9 cellular contexts compared by ENCODE assay signal in the genomic region with DNA sequence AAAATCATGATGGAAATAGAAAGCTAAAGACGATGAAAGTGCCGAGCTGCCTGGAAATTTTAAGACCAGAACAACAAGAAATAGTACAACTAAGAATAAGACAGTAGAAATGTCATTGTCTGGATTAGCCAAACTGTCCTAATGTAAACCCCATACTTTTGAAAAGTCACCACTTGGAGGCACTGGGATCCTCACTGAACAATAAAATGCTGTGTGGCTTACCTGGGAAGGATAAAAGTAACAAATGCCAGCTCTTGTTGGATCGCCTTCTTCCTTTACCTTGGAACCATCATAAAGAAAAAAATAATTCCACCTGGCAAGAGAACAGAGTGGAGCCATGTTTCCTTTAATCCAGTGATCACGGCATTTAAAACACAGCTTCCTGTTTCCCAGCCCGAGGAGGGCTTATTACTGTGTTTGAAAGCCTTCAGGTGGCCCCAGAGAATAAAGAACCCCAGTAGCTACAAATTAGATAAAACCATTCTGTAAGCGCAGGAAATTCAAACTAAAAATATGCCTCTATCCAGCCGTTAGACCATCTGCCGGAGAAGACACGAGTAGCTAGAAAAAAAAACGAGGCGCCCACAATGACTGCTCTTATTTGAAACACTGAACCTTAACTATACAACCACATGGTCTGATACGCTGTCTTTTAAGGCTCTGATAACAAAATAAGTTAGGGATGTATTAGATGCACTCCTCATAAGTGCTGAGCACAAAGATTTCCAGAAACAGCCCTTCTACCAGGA. TPM values are rescaled to one million over a fixed set of nuclear protein-coding genes. Genes with fewer than 3 reads are reported as not detected.
DNase-seq lines count a peak whose midpoint lies in the region; ATAC-seq, FAIRE-seq and TF ChIP-seq lines count a peak whose summit lies in the region.
"Had no signal": no experiment of that assay in that cellular context is flagged by ENCODE, and none has a peak within 500 bp of the region (broad histone marks: within the 10 kb centered on the region; RNA-seq: fewer than 3 reads in every experiment).

No MANE protein-coding gene starts in this region.

- no peak for FAIRE-seq in HepG2 (lab: Jason Lieb, UNC)

- TF ChIP-seq EP300 in HepG2 (IDR thresholded peaks at IDR 0.05; ENCODE audit: low read depth in 2 of 2, low read length in 2 of 2) (no peak), HepG2 (CRISPR knock-in tag; IDR thresholded peaks at IDR 0.05; ENCODE audit: borderline replicate concordance) (no peak)

- H3K4me1 ChIP-seq in BLaER1 (peaks cover 9% of the 10 kb centered on the region), HepG2 (ENCODE audit: insufficient read depth, low read length) (peaks cover 64% of the 10 kb centered on the region), testis (peaks cover 39% of the 10 kb centered on the region)

- in situ Hi-C loops in HepG2 (cut with HindIII; ENCODE audit: extremely low pct_ligation_motif_present, low pct_unique_long_range_greater_than_20kb): no loop called here

- no peak for TF ChIP-seq RAD21 in HepG2 (CRISPR knock-in tag; IDR thresholded peaks at IDR 0.05)

- TF ChIP-seq POLR2A in HepG2 (IDR thresholded peaks at IDR 0.05; ENCODE audit: insufficient read depth in 1 of 2, low read depth in 2 of 2, low read length in 2 of 2) (no peak), testis (IDR thresholded peaks at IDR 0.05) (no peak)

- H3K27ac ChIP-seq in BLaER1: peak overlapping the region; percentile 98
- peak overlapping the region; percentile 95 for H3K27ac ChIP-seq in HepG2 (ENCODE audit: extremely low read length, insufficient read depth, low read length)
- H3K27ac ChIP-seq in testis: no peak overlapping the region

- H3K27ac Mint-ChIP-seq in activated CD4-positive, alpha-beta memory T cell treated with anti-CD3 and anti-CD28 coated beads for 36 hours: peak overlapping the region; percentile 68

- ATAC-seq in HepG2: peak; percentile 9; the same call in 2 of the 3 replicates
- ATAC-seq in GM18511 (IDR thresholded peaks at IDR 0.05; ENCODE audit: unreplicated experiment): no peak
- ATAC-seq: left cardiac atrium had no signal

- H3K79me2 ChIP-seq in HepG2 (ENCODE audit: insufficient read depth, low read length): peaks cover 77% of the 10 kb centered on the region

- POLR2A ChIA-PET in activated CD4-positive, alpha-beta memory T cell treated with anti-CD3 and anti-CD28 coated beads for 36 hours (lab: Charles Lee): interaction anchor here (0.6 kb wide), 1 partner anchor 28 kb away, joined by 3 read pairs; no protein-coding TSS in a partner anchor
- POLR2A ChIA-PET in HepG2 (lab: Yijun Ruan, JAX): interaction anchor here (0.9 to 1.2 kb wide), 2 partner anchors 10 to 33 kb away, joined by 5 read pairs; a partner anchor contains a TSS

- H3K36me3 ChIP-seq in BLaER1 (peaks cover 42% of the 10 kb centered on the region), HepG2 (replicated peaks in 1 of 2; ENCODE audit: control insufficient read depth in 1 of 2, insufficient read depth in 2 of 2, low read length in 2 of 2) (peaks cover 0 to 21% of the 10 kb centered on the region in 2 experiments; a peak in 4 of 5 replicates), testis (ENCODE audit: low read depth, missing control alignments) (no peaks in the 10 kb centered on the region)

- no peaks in the 10 kb centered on the region for H3K27me3 Mint-ChIP-seq in activated CD4-positive, alpha-beta memory T cell treated with anti-CD3 and anti-CD28 coated beads for 36 hours

- CTCF ChIA-PET in activated CD4-positive, alpha-beta memory T cell treated with anti-CD3 and anti-CD28 coated beads for 36 hours (lab: Charles Lee): interaction anchor here (0.9 to 1.5 kb wide), 10 partner anchors 19 to 194 kb away, joined by 3 to 8 read pairs (median 4); a partner anchor contains a TSS
- CTCF ChIA-PET in HepG2 (lab: Yijun Ruan, JAX; ENCODE audit: low intra/inter-chr PET ratio, low total read pairs): no interaction called here

- 8% methylated on average over 12 of the region's 12 CpGs for WGBS in HepG2 (ENCODE audit: low lambda C conversion rate)
- WGBS in testis, 2 donors: 59 to 60% methylated on average over 12 of the region's 12 CpGs

- no peaks in the 10 kb centered on the region for H3K9me3 Mint-ChIP-seq in activated CD4-positive, alpha-beta memory T cell treated with anti-CD3 and anti-CD28 coated beads for 36 hours

- DNase-seq in HT-29 (ENCODE audit: low spot score) (peak; percentile 31), HepG2 (ENCODE audit: low spot score) (peak; percentile 31), ureter (ENCODE audit: low spot score) (no peak), NCI-H1436 (lab: John Stamatoyannopoulos, UW) (no peak), testis (no peak)
- no peak for DNase-seq in activated CD4-positive, alpha-beta memory T cell treated with anti-CD3 and anti-CD28 coated beads for 36 hours
- DNase-seq: left cardiac atrium had no signal

- intact Hi-C loops in activated CD4-positive, alpha-beta memory T cell treated with anti-CD3 and anti-CD28 coated beads for 36 hours (cut with micrococcal nuclease): loop anchor here (1.0 kb wide), 1 partner anchor 48 kb away; no protein-coding TSS in a partner anchor
- intact Hi-C loops in HepG2 (cut with micrococcal nuclease; ENCODE audit: unreplicated experiment) (loop anchor here (5.0 kb wide), 1 partner anchor 33 kb away; a partner anchor contains a TSS), testis (cut with DNase I; ENCODE audit: low total_unique reads) (no loop called here)

- H3K4me1 Mint-ChIP-seq in activated CD4-positive, alpha-beta memory T cell treated with anti-CD3 and anti-CD28 coated beads for 36 hours (ENCODE audit: low read depth): peaks cover 63% of the 10 kb centered on the region

- H3K9ac ChIP-seq in BLaER1 (peak overlapping the region; percentile 100), HepG2 (ENCODE audit: insufficient read depth, low read depth, low read length) (peak overlapping the region; percentile 72)

- peak overlapping the region; percentile 94 for H3K4me2 ChIP-seq in BLaER1
- H3K4me2 ChIP-seq in HepG2 (ENCODE audit: low read depth, low read length): peak overlapping the region; percentile 83

- peaks cover 37% of the 10 kb centered on the region for H3K36me3 Mint-ChIP-seq in activated CD4-positive, alpha-beta memory T cell treated with anti-CD3 and anti-CD28 coated beads for 36 hours

- H3K9me3 ChIP-seq in BLaER1 (no peaks in the 10 kb centered on the region), HepG2 (ENCODE audit: low read length) (no peaks in the 10 kb centered on the region), testis (no peaks in the 10 kb centered on the region)

- no peaks in the 10 kb centered on the region for H3K27me3 ChIP-seq in BLaER1
- H3K27me3 ChIP-seq in HepG2 (ENCODE audit: control insufficient read depth in 1 of 2, insufficient read depth in 2 of 2, low read length in 2 of 2): no peaks in the 10 kb centered on the region; a peak in 1 of 5 replicates
- H3K27me3 ChIP-seq in testis: no peaks in the 10 kb centered on the region

- peak overlapping the region; percentile 90 for H2AFZ ChIP-seq in HepG2 (ENCODE audit: low read length)

- H3K4me3 ChIP-seq in BLaER1: peak overlapping the region; percentile 90
- H3K4me3 ChIP-seq in HepG2 (replicated peaks in 1 of 3; ENCODE audit: insufficient read depth in 1 of 3, low read depth in 2 of 3, low read length in 3 of 3): peak overlapping the region; percentile 55 to 64 (median 61)
- peak overlapping the region in 1 of 2 donors; percentile 0 for H3K4me3 ChIP-seq in testis

- H4K20me1 ChIP-seq in BLaER1: peaks cover 10% of the 10 kb centered on the region
- H4K20me1 ChIP-seq in HepG2 (ENCODE audit: insufficient read depth, low read length): no peaks in the 10 kb centered on the region

- peak; percentile 40; the same call in 1 of the 2 replicates for TF ChIP-seq CTCF in HepG2 (CRISPR knock-in tag; IDR thresholded peaks at IDR 0.05)
- no peak for TF ChIP-seq CTCF in testis (IDR thresholded peaks at IDR 0.05)

- BruUV-seq in HepG2 (replicated peaks; lab: Mats Ljungman, UMichigan): TSS peak; percentile 44

- H3K4me3 Mint-ChIP-seq in activated CD4-positive, alpha-beta memory T cell treated with anti-CD3 and anti-CD28 coated beads for 36 hours: peak overlapping the region; percentile 71

RNA-seq across cellular contexts. Expression of a gene that starts 4.4 kb away (rescaled TPM):
- total RNA-seq in HT-29 (2014; rRNA removed; shearing (Covaris generic)): 24.3 and 26.6 TPM in 2 replicates
- 10 to 100 TPM; 41.7 to 44.3 TPM for total RNA-seq in activated CD4-positive, alpha-beta memory T cell treated with anti-CD3 and anti-CD28 coated beads for 36 hours
- total RNA-seq in HepG2 (2016; rRNA removed; fragmentation: Illumina TruSeq; extraction: Trizol) (29.7 and 34.0 TPM in 2 replicates), ureter (49.8 TPM), testis (100 to 1,000 TPM; 103 to 110 TPM)
- total RNA-seq in HepG2 (2016; cell fraction: cytosol; rRNA removed; fragmentation: Illumina TruSeq; extraction: Trizol; ENCODE audit: low read depth): 6.1 and 12.7 TPM in 2 replicates
- total RNA-seq in HepG2 (2016; cell fraction: insoluble cytoplasmic fraction; rRNA removed; fragmentation: Illumina TruSeq; extraction: Trizol): 28.2 and 33.4 TPM in 2 replicates
- 12.8 and 13.4 TPM in 2 replicates for total RNA-seq in HepG2 (2016; cell fraction: membrane; rRNA removed; fragmentation: Illumina TruSeq; extraction: Trizol)
- total RNA-seq in HepG2 (2016; cell fraction: nucleus; rRNA removed; fragmentation: Illumina TruSeq; extraction: Trizol): 47.5 and 51.3 TPM in 2 replicates
- polyA plus RNA-seq in HepG2 (2011; rRNA removed) (27.4 and 28.0 TPM in 2 replicates), testis (ENCODE audit: insufficient read depth, low read depth, low replicate concordance) (68.8 TPM)
- 14.0 and 16.9 TPM in 2 replicates for polyA plus RNA-seq in HepG2 (2011; cell fraction: cytosol; rRNA removed)
- polyA plus RNA-seq in HepG2 (2011; cell fraction: nucleus; rRNA removed): 114 and 121 TPM in 2 replicates
- 20.2 and 21.3 TPM in 2 replicates for polyA plus RNA-seq in HepG2 (2012)
- 2.0 TPM in 2 replicates for polyA plus RNA-seq in HepG2 (2016; cell fraction: cytosol; fragmentation: Illumina TruSeq; extraction: Trizol; ENCODE audit: low read depth)
- 14.9 and 19.8 TPM in 2 replicates for polyA plus RNA-seq in HepG2 (2016; cell fraction: insoluble cytoplasmic fraction; fragmentation: Illumina TruSeq; extraction: Trizol; ENCODE audit: low read depth)
- 4.4 and 5.3 TPM in 2 replicates for polyA plus RNA-seq in HepG2 (2016; cell fraction: membrane; fragmentation: Illumina TruSeq; extraction: Trizol; ENCODE audit: low read depth)
- polyA plus RNA-seq in HepG2 (2016; cell fraction: nucleus; fragmentation: Illumina TruSeq; extraction: Trizol; ENCODE audit: insufficient read depth, low read depth): 67.8 and 71.6 TPM in 2 replicates
- polyA minus RNA-seq in HepG2 (2011; rRNA and poly(A)+ RNA removed; ENCODE audit: low replicate concordance): 18.5 and 40.6 TPM in 2 replicates
- 9.3 and 10.6 TPM in 2 replicates for polyA minus RNA-seq in HepG2 (2011; cell fraction: cytosol; rRNA and poly(A)+ RNA removed)
- 61.7 and 71.9 TPM in 2 replicates for polyA minus RNA-seq in HepG2 (2011; cell fraction: nucleus; rRNA and poly(A)+ RNA removed)

RNA-seq across cellular contexts. Expression of a gene that starts 4.5 kb away (rescaled TPM):
- total RNA-seq in HT-29 (2014; rRNA removed; shearing (Covaris generic)): 7.3 and 11.4 TPM in 2 replicates
- total RNA-seq in activated CD4-positive, alpha-beta memory T cell treated with anti-CD3 and anti-CD28 coated beads for 36 hours: 10 to 100 TPM; 20.6 to 22.0 TPM
- total RNA-seq in HepG2 (2016; rRNA removed; fragmentation: Illumina TruSeq; extraction: Trizol): 36.6 and 56.5 TPM in 2 replicates
- total RNA-seq in HepG2 (2016; cell fraction: cytosol; rRNA removed; fragmentation: Illumina TruSeq; extraction: Trizol; ENCODE audit: low read depth): 17.9 and 19.5 TPM in 2 replicates
- total RNA-seq in HepG2 (2016; cell fraction: insoluble cytoplasmic fraction; rRNA removed; fragmentation: Illumina TruSeq; extraction: Trizol): 32.5 and 46.6 TPM in 2 replicates
- 41.5 and 47.4 TPM in 2 replicates for total RNA-seq in HepG2 (2016; cell fraction: membrane; rRNA removed; fragmentation: Illumina TruSeq; extraction: Trizol)
- 15.6 and 20.0 TPM in 2 replicates for total RNA-seq in HepG2 (2016; cell fraction: nucleus; rRNA removed; fragmentation: Illumina TruSeq; extraction: Trizol)
- polyA plus RNA-seq in HepG2 (2011; rRNA removed): 21.8 and 22.8 TPM in 2 replicates
- polyA plus RNA-seq in HepG2 (2011; cell fraction: cytosol; rRNA removed): 14.2 and 19.3 TPM in 2 replicates
- polyA plus RNA-seq in HepG2 (2011; cell fraction: nucleus; rRNA removed): 6.5 and 12.7 TPM in 2 replicates
- polyA plus RNA-seq in HepG2 (2012): 16.5 and 18.1 TPM in 2 replicates
- 38.8 and 45.5 TPM in 2 replicates for polyA plus RNA-seq in HepG2 (2016; cell fraction: cytosol; fragmentation: Illumina TruSeq; extraction: Trizol; ENCODE audit: low read depth)
- polyA plus RNA-seq in HepG2 (2016; cell fraction: insoluble cytoplasmic fraction; fragmentation: Illumina TruSeq; extraction: Trizol; ENCODE audit: low read depth): 54.6 and 54.9 TPM in 2 replicates
- polyA plus RNA-seq in HepG2 (2016; cell fraction: membrane; fragmentation: Illumina TruSeq; extraction: Trizol; ENCODE audit: low read depth): 41.2 and 47.5 TPM in 2 replicates
- polyA plus RNA-seq in HepG2 (2016; cell fraction: nucleus; fragmentation: Illumina TruSeq; extraction: Trizol; ENCODE audit: insufficient read depth, low read depth): 23.9 and 26.3 TPM in 2 replicates
- 13.6 and 15.2 TPM in 2 replicates for polyA minus RNA-seq in HepG2 (2011; rRNA and poly(A)+ RNA removed; ENCODE audit: low replicate concordance)
- polyA minus RNA-seq in HepG2 (2011; cell fraction: cytosol; rRNA and poly(A)+ RNA removed): 8.6 and 10.8 TPM in 2 replicates
- polyA minus RNA-seq in HepG2 (2011; cell fraction: nucleus; rRNA and poly(A)+ RNA removed): 14.0 and 18.3 TPM in 2 replicates
- 24.6 TPM for total RNA-seq in ureter
- 10 to 100 TPM; 22.7 to 27.2 TPM for total RNA-seq in testis
- 37.9 TPM for polyA plus RNA-seq in testis (ENCODE audit: insufficient read depth, low read depth, low replicate concordance)

RNA-seq across cellular contexts. Expression of a gene that starts 33.1 kb away (rescaled TPM):
- 17.9 and 19.4 TPM in 2 replicates for total RNA-seq in HT-29 (2014; rRNA removed; shearing (Covaris generic))
- total RNA-seq in activated CD4-positive, alpha-beta memory T cell treated with anti-CD3 and anti-CD28 coated beads for 36 hours: 10 to 100 TPM; 41.1 to 43.0 TPM
- total RNA-seq in HepG2 (2016; rRNA removed; fragmentation: Illumina TruSeq; extraction: Trizol) (20.8 and 22.8 TPM in 2 replicates), ureter (33.9 TPM), testis (10 to 100 TPM; 44.3 to 51.3 TPM)
- 2.5 and 2.8 TPM in 2 replicates for total RNA-seq in HepG2 (2016; cell fraction: cytosol; rRNA removed; fragmentation: Illumina TruSeq; extraction: Trizol; ENCODE audit: low read depth)
- 20.2 and 22.6 TPM in 2 replicates for total RNA-seq in HepG2 (2016; cell fraction: insoluble cytoplasmic fraction; rRNA removed; fragmentation: Illumina TruSeq; extraction: Trizol)
- total RNA-seq in HepG2 (2016; cell fraction: membrane; rRNA removed; fragmentation: Illumina TruSeq; extraction: Trizol): 4.9 and 5.7 TPM in 2 replicates
- 17.0 and 24.6 TPM in 2 replicates for total RNA-seq in HepG2 (2016; cell fraction: nucleus; rRNA removed; fragmentation: Illumina TruSeq; extraction: Trizol)
- polyA plus RNA-seq in HepG2 (2011; rRNA removed) (15.4 and 18.4 TPM in 2 replicates), testis (ENCODE audit: insufficient read depth, low read depth, low replicate concordance) (100 TPM)
- polyA plus RNA-seq in HepG2 (2011; cell fraction: cytosol; rRNA removed): 11.9 and 14.9 TPM in 2 replicates
- 19.7 and 24.6 TPM in 2 replicates for polyA plus RNA-seq in HepG2 (2011; cell fraction: nucleus; rRNA removed)
- 11.8 and 16.2 TPM in 2 replicates for polyA plus RNA-seq in HepG2 (2012)
- polyA plus RNA-seq in HepG2 (2016; cell fraction: cytosol; fragmentation: Illumina TruSeq; extraction: Trizol; ENCODE audit: low read depth): 0.94 and 1.1 TPM in 2 replicates
- polyA plus RNA-seq in HepG2 (2016; cell fraction: insoluble cytoplasmic fraction; fragmentation: Illumina TruSeq; extraction: Trizol; ENCODE audit: low read depth): 16.1 and 16.3 TPM in 2 replicates
- polyA plus RNA-seq in HepG2 (2016; cell fraction: membrane; fragmentation: Illumina TruSeq; extraction: Trizol; ENCODE audit: low read depth): 1.7 and 2.2 TPM in 2 replicates
- polyA plus RNA-seq in HepG2 (2016; cell fraction: nucleus; fragmentation: Illumina TruSeq; extraction: Trizol; ENCODE audit: insufficient read depth, low read depth): 22.2 and 27.8 TPM in 2 replicates
- 32.9 and 35.2 TPM in 2 replicates for polyA minus RNA-seq in HepG2 (2011; rRNA and poly(A)+ RNA removed; ENCODE audit: low replicate concordance)
- polyA minus RNA-seq in HepG2 (2011; cell fraction: cytosol; rRNA and poly(A)+ RNA removed): 11.9 and 15.1 TPM in 2 replicates
- polyA minus RNA-seq in HepG2 (2011; cell fraction: nucleus; rRNA and poly(A)+ RNA removed): 30.3 and 31.2 TPM in 2 replicates

RNA-seq across cellular contexts. Expression of a gene that starts 50.2 kb away (rescaled TPM):
- 0.16 and 0.20 TPM in 2 replicates for total RNA-seq in HT-29 (2014; rRNA removed; shearing (Covaris generic))
- total RNA-seq in activated CD4-positive, alpha-beta memory T cell treated with anti-CD3 and anti-CD28 coated beads for 36 hours: 1 to 10 TPM; 9.2 to 10.0 TPM
- total RNA-seq in HepG2 (2016; rRNA removed; fragmentation: Illumina TruSeq; extraction: Trizol): 0.04 TPM in 1 of 2 replicates, not detected in the other
- total RNA-seq in HepG2 (2016; cell fraction: cytosol; rRNA removed; fragmentation: Illumina TruSeq; extraction: Trizol; ENCODE audit: low read depth): not detected in 2 replicates
- total RNA-seq in HepG2 (2016; cell fraction: insoluble cytoplasmic fraction; rRNA removed; fragmentation: Illumina TruSeq; extraction: Trizol): 0.06 TPM in 1 of 2 replicates, not detected in the other
- total RNA-seq in HepG2 (2016; cell fraction: membrane; rRNA removed; fragmentation: Illumina TruSeq; extraction: Trizol): 0.06 TPM in 1 of 2 replicates, not detected in the other
- total RNA-seq in HepG2 (2016; cell fraction: nucleus; rRNA removed; fragmentation: Illumina TruSeq; extraction: Trizol): 0.09 TPM in 1 of 2 replicates, not detected in the other
- 0.04 TPM in 2 replicates for polyA plus RNA-seq in HepG2 (2011; rRNA removed)
- 0.03 and 0.04 TPM in 2 replicates for polyA plus RNA-seq in HepG2 (2011; cell fraction: cytosol; rRNA removed)
- 0.05 TPM in 2 replicates for polyA plus RNA-seq in HepG2 (2011; cell fraction: nucleus; rRNA removed)
- 0.13 and 0.28 TPM in 2 replicates for polyA plus RNA-seq in HepG2 (2012)
- 0.03 TPM in 1 of 2 replicates, not detected in the other for polyA plus RNA-seq in HepG2 (2016; cell fraction: cytosol; fragmentation: Illumina TruSeq; extraction: Trizol; ENCODE audit: low read depth)
- not detected in 2 replicates for polyA plus RNA-seq in HepG2 (2016; cell fraction: insoluble cytoplasmic fraction; fragmentation: Illumina TruSeq; extraction: Trizol; ENCODE audit: low read depth)
- polyA plus RNA-seq in HepG2 (2016; cell fraction: membrane; fragmentation: Illumina TruSeq; extraction: Trizol; ENCODE audit: low read depth): not detected in 2 replicates
- not detected in 2 replicates for polyA plus RNA-seq in HepG2 (2016; cell fraction: nucleus; fragmentation: Illumina TruSeq; extraction: Trizol; ENCODE audit: insufficient read depth, low read depth)
- 0.05 TPM in 1 of 2 replicates, not detected in the other for polyA minus RNA-seq in HepG2 (2011; rRNA and poly(A)+ RNA removed; ENCODE audit: low replicate concordance)
- polyA minus RNA-seq in HepG2 (2011; cell fraction: cytosol; rRNA and poly(A)+ RNA removed): not detected in 2 replicates
- polyA minus RNA-seq in HepG2 (2011; cell fraction: nucleus; rRNA and poly(A)+ RNA removed): not detected in 2 replicates
- total RNA-seq in ureter: 1.4 TPM
- 1 to 10 TPM; 4.8 to 5.0 TPM for total RNA-seq in testis
- 4.2 TPM for polyA plus RNA-seq in testis (ENCODE audit: insufficient read depth, low read depth, low replicate concordance)

Comparison
In these comparisons a context has a peak if more than half of its experiments do, and no peak if none do; other contexts are left out.
1. H3K27ac ChIP-seq: peak in BLaER1 (single experiment) and HepG2 (single experiment); none in testis (0 of 2).
2. DNase-seq: peak in HT-29 (single experiment) and HepG2 (single experiment); none in activated CD4-positive, alpha-beta memory T cell treated with anti-CD3 and anti-CD28 coated beads for 36 hours (single experiment), ureter (single experiment), NCI-H1436 (single experiment) and testis (single experiment).